ENCODE assay signal across 8 cellular contexts in genomic region chr7:2558620-2559282, GRCh38. TPM values are rescaled to one million over a fixed set of nuclear protein-coding genes. Genes with fewer than 3 reads are reported as not detected.
DNase-seq lines count a peak whose midpoint lies in the region; ATAC-seq and TF ChIP-seq lines count a peak whose summit lies in the region.

A gene with protein sequence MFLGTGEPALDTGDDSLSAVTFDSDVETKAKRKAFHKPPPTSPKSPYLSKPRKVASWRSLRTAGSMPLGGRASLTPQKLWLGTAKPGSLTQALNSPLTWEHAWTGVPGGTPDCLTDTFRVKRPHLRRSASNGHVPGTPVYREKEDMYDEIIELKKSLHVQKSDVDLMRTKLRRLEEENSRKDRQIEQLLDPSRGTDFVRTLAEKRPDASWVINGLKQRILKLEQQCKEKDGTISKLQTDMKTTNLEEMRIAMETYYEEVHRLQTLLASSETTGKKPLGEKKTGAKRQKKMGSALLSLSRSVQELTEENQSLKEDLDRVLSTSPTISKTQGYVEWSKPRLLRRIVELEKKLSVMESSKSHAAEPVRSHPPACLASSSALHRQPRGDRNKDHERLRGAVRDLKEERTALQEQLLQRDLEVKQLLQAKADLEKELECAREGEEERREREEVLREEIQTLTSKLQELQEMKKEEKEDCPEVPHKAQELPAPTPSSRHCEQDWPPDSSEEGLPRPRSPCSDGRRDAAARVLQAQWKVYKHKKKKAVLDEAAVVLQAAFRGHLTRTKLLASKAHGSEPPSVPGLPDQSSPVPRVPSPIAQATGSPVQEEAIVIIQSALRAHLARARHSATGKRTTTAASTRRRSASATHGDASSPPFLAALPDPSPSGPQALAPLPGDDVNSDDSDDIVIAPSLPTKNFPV (plus strand): TSS chr7:2558979. CDS start chr7:2559182, 203 bp downstream.

- H3K4me3 ChIP-seq in HUES6 (ENCODE audit: low read depth, low read length), result peak within 1 kb of the TSS; percentile 89
- peak within 1 kb of the TSS; percentile 98 for H3K4me3 ChIP-seq in PC-3 (ENCODE audit: low read length)

- no TSS peak for BruUV-seq in PC-3 (replicated peaks; lab: Mats Ljungman, UMichigan)

- CTCF ChIA-PET in PC-3 (lab: Charles Lee), result interaction anchor here (0.6 kb wide), 1 partner anchor 245 kb away, joined by 4 read pairs; no protein-coding TSS in a partner anchor

- peaks cover 38% of the 10 kb centered on the region for H3K79me2 ChIP-seq in PC-3 (ENCODE audit: low read length)

- DNase-seq in COLO668 (lab: John Stamatoyannopoulos, UW; ENCODE audit: unreplicated experiment) (peak; percentile 98), PC-3 (peak; percentile 87), erythroblast (lab: John Stamatoyannopoulos, UW) (peak; percentile 92 to 93), mucosa of gallbladder (ENCODE audit: low spot score) (peak; percentile 92)
- peak; percentile 89 for DNase-seq in activated T-cell treated with anti-CD3 and anti-CD28 coated beads, Interleukin-2, amount 50 U/mL, for 1 hour
- peak; percentile 89 for DNase-seq in stimulated activated CD8-positive, alpha-beta memory T cell treated with anti-CD3 and anti-CD28 coated beads, Interleukin-4, amount 100 ng/mL, for 24 hours (ENCODE audit: low read depth)

- H3K27me3 ChIP-seq in HUES6 (ENCODE audit: control insufficient read depth, insufficient read depth, low read length) (no peaks in the 10 kb centered on the region), PC-3 (ENCODE audit: low read length) (no peaks in the 10 kb centered on the region)

- no peaks in the 10 kb centered on the region for H4K20me1 ChIP-seq in PC-3 (ENCODE audit: low read length)

- peak within 1 kb of the TSS; percentile 96 for H3K4me2 ChIP-seq in PC-3 (ENCODE audit: low read length)

- intact Hi-C loops in PC-3 (cut with micrococcal nuclease), result loop anchor here (5.0 kb wide), 2 partner anchors 74 to 124 kb away; partner anchors contain the start of gene TTYH3

- TF ChIP-seq CTCF in PC-3 (conservative IDR thresholded peaks at IDR 0.05; ENCODE audit: low read depth, low read length), result no peak

- H3K4me1 ChIP-seq in HUES6 (ENCODE audit: control insufficient read depth, insufficient read depth, low read length) (peaks cover 6% of the 10 kb centered on the region; the same call in 1 of the 2 replicates), PC-3 (ENCODE audit: insufficient read depth, low read length) (peaks cover 19% of the 10 kb centered on the region)

- POLR2A ChIA-PET in PC-3 (lab: Charles Lee; ENCODE audit: unreplicated experiment), result no interaction called here

- H3K9ac ChIP-seq in HUES6 (ENCODE audit: low read length), result peak within 1 kb of the TSS; percentile 69
- H3K9ac ChIP-seq in PC-3 (ENCODE audit: low read length), result peak within 1 kb of the TSS; percentile 76

- no peaks in the 10 kb centered on the region for H3K9me3 ChIP-seq in HUES6 (ENCODE audit: control insufficient read depth, insufficient read depth, low read depth, low read length)
- no peaks in the 10 kb centered on the region for H3K9me3 ChIP-seq in PC-3 (ENCODE audit: low read length)

- H3K36me3 ChIP-seq in HUES6 (ENCODE audit: control insufficient read depth, insufficient read depth, low read length) (no peaks in the 10 kb centered on the region), PC-3 (ENCODE audit: low read depth, low read length) (no peaks in the 10 kb centered on the region)

- peak; percentile 31 for TF ChIP-seq POLR2A in erythroblast (IDR thresholded peaks at IDR 0.05; ENCODE audit: low read length)

- no peak within 1 kb of the TSS for H3K27ac ChIP-seq in HUES6 (ENCODE audit: low read depth, low read length)
- H3K27ac ChIP-seq in PC-3 (ENCODE audit: low read length), result no peak within 1 kb of the TSS

- no peaks in the 10 kb centered on the region for H3K9me2 ChIP-seq in PC-3 (replicated peaks; ENCODE audit: low read length)

- H3F3A ChIP-seq in PC-3 (ENCODE audit: low read length, unreplicated experiment), result no peaks in the 10 kb centered on the region

- peak within 1 kb of the TSS; percentile 92 for H2AFZ ChIP-seq in PC-3 (ENCODE audit: low read length)

- ATAC-seq in GM21381 (IDR thresholded peaks at IDR 0.05; ENCODE audit: unreplicated experiment) (peak; percentile 57), PC-3 (peak; percentile 38)

RNA-seq across cellular contexts. Expression of the gene that starts here (rescaled TPM):
- total RNA-seq in PC-3 (2014; rRNA removed) (9.7 and 24.7 TPM in 2 replicates), mucosa of gallbladder (36.1 TPM)
